In genomic region chr12:120870415-120870814, GRCh38 we compare ENCODE assay signal across 22 cellular contexts.
"Had no signal": no experiment of that assay in that cellular context is flagged by ENCODE, and none has a peak within 500 bp of the region (broad histone marks: within the 10 kb centered on the region; RNA-seq: fewer than 3 reads in every experiment).

No MANE protein-coding gene starts in this region.

- H3K27me3 ChIP-seq: colonic mucosa, hepatocyte, neural progenitor cell, ovary, right atrium auricular region, sigmoid colon, testis, transverse colon had no signal

- H3K27ac ChIP-seq: colonic mucosa, hepatocyte, neural progenitor cell, ovary, right atrium auricular region, sigmoid colon, skin epidermis, testis, transverse colon had no signal

- H3K4me1 ChIP-seq: colonic mucosa had no signal

- H3K9me3 Mint-ChIP-seq: endodermal cell, naive B cell, neural progenitor cell had no signal

- H3K36me3 Mint-ChIP-seq: naive B cell had no signal

- DNase-seq: colonic mucosa; dermis blood vessel endothelial cell; endodermal cell; head of caudate nucleus; left colon; left ventricle myocardium superior; mesenchymal stem cell; naive B cell; nucleus accumbens; ovary; sigmoid colon; stimulated activated CD4-positive, alpha-beta T cell treated with anti-CD3 and anti-CD28 coated beads, Interleukin-2, amount 100 ng/mL, for 24 hours; stimulated activated CD4-positive, alpha-beta T cell treated with anti-CD3 and anti-CD28 coated beads, Interleukin-4, amount 100 ng/mL, for 4 hours; stimulated activated naive CD4-positive, alpha-beta T cell treated with Interleukin-2 at 50 U/mL for 16 hours; testis; transverse colon had no signal

- H3K27me3 Mint-ChIP-seq: naive B cell had no signal

- H3K27ac Mint-ChIP-seq: endodermal cell, neural progenitor cell had no signal

- H3K4me3 Mint-ChIP-seq: endodermal cell, naive B cell, neural progenitor cell had no signal

- H3K9me3 ChIP-seq: colonic mucosa, ovary, right atrium auricular region, sigmoid colon, testis, transverse colon had no signal

- H3K4me3 ChIP-seq: colonic mucosa, hepatocyte, lung, neural progenitor cell, ovary, right atrium auricular region, sigmoid colon, skin epidermis, testis, transverse colon had no signal

- ATAC-seq: esophagus mucosa, left colon, left ventricle myocardium superior had no signal

- H3K36me3 ChIP-seq: colonic mucosa, neural progenitor cell, ovary, right atrium auricular region, sigmoid colon, transverse colon had no signal
